ENCODE assay signal across 1 cellular context in genomic region chr6:18034798-18035202, GRCh38.
A peak's percentile ranks its signal among the peaks of the same experiment; 100 is the strongest.
TF ChIP-seq lines count a peak whose summit lies in the region.

No MANE protein-coding gene starts in this region.

TF ChIP-seq in HepG2, 621 proteins besides CTCF, POLR2A, EP300 and RAD21 (continued from another document and continues in another):
- TF ChIP-seq ATF6 (CRISPR knock-in tag; conservative IDR thresholded peaks at IDR 0.05) (no peak), ZNF333 (CRISPR knock-in tag; IDR thresholded peaks at IDR 0.05; ENCODE audit: borderline replicate concordance) (no peak), ZNF720 (CRISPR knock-in tag; IDR thresholded peaks at IDR 0.05) (no peak), ZNF468 (CRISPR knock-in tag; IDR thresholded peaks at IDR 0.05) (no peak), ZNF432 (CRISPR knock-in tag; IDR thresholded peaks at IDR 0.05; ENCODE audit: borderline replicate concordance) (no peak), HOXA9 (CRISPR knock-in tag; IDR thresholded peaks at IDR 0.05; ENCODE audit: borderline replicate concordance) (no peak), ZNF234 (CRISPR knock-in tag; conservative IDR thresholded peaks at IDR 0.05) (no peak), REL (CRISPR knock-in tag; conservative IDR thresholded peaks at IDR 0.05) (no peak), AHR (CRISPR knock-in tag; IDR thresholded peaks at IDR 0.05) (no peak), ZNF350 (CRISPR knock-in tag; IDR thresholded peaks at IDR 0.05; ENCODE audit: borderline replicate concordance, low read depth) (no peak), ZNF383 (CRISPR knock-in tag; IDR thresholded peaks at IDR 0.05; ENCODE audit: borderline replicate concordance) (no peak), KMT2B (CRISPR knock-in tag; IDR thresholded peaks at IDR 0.05) (no peak), ZNF362 (CRISPR knock-in tag; IDR thresholded peaks at IDR 0.05; ENCODE audit: borderline replicate concordance) (0 out of 2 replicates have a peak, but pooled peaks have one; percentile 23), ZNF550 (CRISPR knock-in tag; IDR thresholded peaks at IDR 0.05; ENCODE audit: borderline replicate concordance) (no peak), ZNF235 (CRISPR knock-in tag; IDR thresholded peaks at IDR 0.05; ENCODE audit: borderline replicate concordance) (no peak), HNRNPLL (IDR thresholded peaks at IDR 0.05; ENCODE audit: low read depth, low read length, poor library complexity, severe bottlenecking) (no peak), E2F1 (CRISPR knock-in tag; IDR thresholded peaks at IDR 0.05) (peak; percentile 30; the same call in 1 of the 2 replicates), GATA4 (IDR thresholded peaks at IDR 0.05; ENCODE audit: borderline replicate concordance, low read depth) (no peak), NFATC3 (CRISPR knock-in tag; IDR thresholded peaks at IDR 0.05) (no peak), RCOR2 (CRISPR knock-in tag; IDR thresholded peaks at IDR 0.05) (peak; percentile 57; the same call in 1 of the 2 replicates), PCBP2 (optimal IDR thresholded peaks at IDR 0.05; ENCODE audit: low read depth, low read length, poor library complexity, severe bottlenecking) (no peak), ZNF484 (CRISPR knock-in tag; IDR thresholded peaks at IDR 0.05; ENCODE audit: borderline replicate concordance, low read depth) (no peak), MAF1 (CRISPR knock-in tag; IDR thresholded peaks at IDR 0.05; ENCODE audit: borderline replicate concordance) (no peak), HNF1B (CRISPR knock-in tag; IDR thresholded peaks at IDR 0.05) (0 out of 2 replicates have a peak, but pooled peaks have one; percentile 17), NAIF1 (CRISPR knock-in tag; IDR thresholded peaks at IDR 0.05; ENCODE audit: borderline replicate concordance) (no peak), CENPT (CRISPR knock-in tag; IDR thresholded peaks at IDR 0.05; ENCODE audit: low read depth) (no peak), ZBTB26 (CRISPR knock-in tag; IDR thresholded peaks at IDR 0.05; ENCODE audit: borderline replicate concordance) (no peak), SETDB1 (CRISPR knock-in tag; IDR thresholded peaks at IDR 0.05; ENCODE audit: borderline replicate concordance) (no peak), MNT (IDR thresholded peaks at IDR 0.05) (no peak), ZNF770 (CRISPR knock-in tag; IDR thresholded peaks at IDR 0.05) (no peak), CBX1 (IDR thresholded peaks at IDR 0.05; ENCODE audit: low read depth) (no peak), FOXP4 (CRISPR knock-in tag; IDR thresholded peaks at IDR 0.05) (no peak; the same call in 1 of the 2 replicates), ZNF138 (CRISPR knock-in tag; IDR thresholded peaks at IDR 0.05; ENCODE audit: low read depth) (no peak), SP2 (CRISPR knock-in tag; IDR thresholded peaks at IDR 0.05) (no peak), DDIT3 (CRISPR knock-in tag; IDR thresholded peaks at IDR 0.05) (no peak), NR0B2 (CRISPR knock-in tag; IDR thresholded peaks at IDR 0.05) (no peak), FOXP1 (IDR thresholded peaks at IDR 0.05) (no peak), FOXP1 (CRISPR knock-in tag; IDR thresholded peaks at IDR 0.05) (no peak), ZNF230 (CRISPR knock-in tag; IDR thresholded peaks at IDR 0.05) (no peak), NFYC (CRISPR knock-in tag; IDR thresholded peaks at IDR 0.05) (no peak), ZNF24 (IDR thresholded peaks at IDR 0.05) (no peak), ZNF546 (CRISPR knock-in tag; conservative IDR thresholded peaks at IDR 0.05) (no peak), MEF2D (CRISPR knock-in tag; IDR thresholded peaks at IDR 0.05) (no peak; the same call in 1 of the 2 replicates), TBX3 (IDR thresholded peaks at IDR 0.05; ENCODE audit: borderline replicate concordance) (no peak), TOPORS (CRISPR knock-in tag; IDR thresholded peaks at IDR 0.05) (no peak), MAFG (CRISPR knock-in tag; IDR thresholded peaks at IDR 0.05) (no peak), GATAD1 (CRISPR knock-in tag; IDR thresholded peaks at IDR 0.05) (no peak), HMGXB3 (CRISPR knock-in tag; IDR thresholded peaks at IDR 0.05; ENCODE audit: borderline replicate concordance) (0 out of 2 replicates have a peak, but pooled peaks have one; percentile 48), FOXA3 (CRISPR knock-in tag; IDR thresholded peaks at IDR 0.05) (peak; percentile 54)
